ENCODE assay signal across 13 cellular contexts in genomic region chr19:15404780-15405211, GRCh38. TPM values are rescaled to one million over a fixed set of nuclear protein-coding genes. Genes with fewer than 3 reads are reported as not detected.
DNase-seq lines count a peak whose midpoint lies in the region; ATAC-seq lines count a peak whose summit lies in the region.
"Had no signal": no experiment of that assay in that cellular context is flagged by ENCODE, and none has a peak within 500 bp of the region (broad histone marks: within the 10 kb centered on the region; RNA-seq: fewer than 3 reads in every experiment).

No MANE protein-coding gene starts in this region.

- POLR2A ChIA-PET in activated naive CD8-positive, alpha-beta T cell treated with anti-CD3 and anti-CD28 coated beads, Interleukin-2, amount 10 ng/mL, durations not matched to agents 7 days and 5 days (lab: Charles Lee): interaction anchor here (0.6 kb wide), 1 partner anchor 106 kb away, joined by 3 read pairs; no protein-coding TSS in a partner anchor

- intact Hi-C loops in activated CD4-positive, alpha-beta T cell treated with anti-CD3 and anti-CD28 coated beads, Interleukin-2, amount 10 ng/mL, durations not matched to agents 24 days and 14 days (cut with micrococcal nuclease): no loop called here

- H3K27ac ChIP-seq in layer of hippocampus (ENCODE audit: low read depth, low read length): peak overlapping the region; percentile 65
- H3K27ac ChIP-seq: hepatocyte had no signal

- H3K27me3 ChIP-seq in layer of hippocampus (ENCODE audit: control insufficient read depth, insufficient read depth, low read length): no peaks in the 10 kb centered on the region
- H3K27me3 ChIP-seq: hepatocyte had no signal

- H3K27me3 Mint-ChIP-seq in activated CD4-positive, alpha-beta T cell treated with anti-CD3 and anti-CD28 coated beads, Interleukin-2, amount 10 ng/mL, durations not matched to agents 24 days and 14 days: no peaks in the 10 kb centered on the region
- H3K27me3 Mint-ChIP-seq in activated naive CD8-positive, alpha-beta T cell treated with anti-CD3 and anti-CD28 coated beads, Interleukin-2, amount 10 ng/mL, durations not matched to agents 7 days and 5 days: no peaks in the 10 kb centered on the region
- H3K27me3 Mint-ChIP-seq in stimulated activated naive B cell treated with anti-CD40 and anti-IgM and Interleukin-4, amounts not matched to agents 10 μg/mL and 1 μg/mL and 100 μg/mL, for 72 hours: no peaks in the 10 kb centered on the region

- H3K27ac Mint-ChIP-seq in activated CD4-positive, alpha-beta T cell treated with anti-CD3 and anti-CD28 coated beads, Interleukin-2, amount 10 ng/mL, durations not matched to agents 24 days and 14 days: peak overlapping the region; percentile 64
- peak overlapping the region; percentile 52 for H3K27ac Mint-ChIP-seq in activated naive CD8-positive, alpha-beta T cell treated with anti-CD3 and anti-CD28 coated beads, Interleukin-2, amount 10 ng/mL, durations not matched to agents 7 days and 5 days
- H3K27ac Mint-ChIP-seq in stimulated activated naive B cell treated with anti-CD40 and anti-IgM and Interleukin-4, amounts not matched to agents 10 μg/mL and 1 μg/mL and 100 μg/mL, for 72 hours: peak overlapping the region; percentile 52

- peaks cover 10% of the 10 kb centered on the region for H3K4me1 Mint-ChIP-seq in activated CD4-positive, alpha-beta T cell treated with anti-CD3 and anti-CD28 coated beads, Interleukin-2, amount 10 ng/mL, durations not matched to agents 24 days and 14 days
- peaks cover 14% of the 10 kb centered on the region for H3K4me1 Mint-ChIP-seq in activated naive CD8-positive, alpha-beta T cell treated with anti-CD3 and anti-CD28 coated beads, Interleukin-2, amount 10 ng/mL, durations not matched to agents 7 days and 5 days
- peaks cover 22 to 28% of the 10 kb centered on the region in 2 donors for H3K4me1 Mint-ChIP-seq in stimulated activated naive B cell treated with anti-CD40 and anti-IgM and Interleukin-4, amounts not matched to agents 10 μg/mL and 1 μg/mL and 100 μg/mL, for 72 hours

- H3K9me3 Mint-ChIP-seq in activated CD4-positive, alpha-beta T cell treated with anti-CD3 and anti-CD28 coated beads, Interleukin-2, amount 10 ng/mL, durations not matched to agents 24 days and 14 days: no peaks in the 10 kb centered on the region
- no peaks in the 10 kb centered on the region for H3K9me3 Mint-ChIP-seq in activated naive CD8-positive, alpha-beta T cell treated with anti-CD3 and anti-CD28 coated beads, Interleukin-2, amount 10 ng/mL, durations not matched to agents 7 days and 5 days
- H3K9me3 Mint-ChIP-seq in stimulated activated naive B cell treated with anti-CD40 and anti-IgM and Interleukin-4, amounts not matched to agents 10 μg/mL and 1 μg/mL and 100 μg/mL, for 72 hours: no peaks in the 10 kb centered on the region

- no peak for ATAC-seq in activated naive CD8-positive, alpha-beta T cell treated with anti-CD3 and anti-CD28 coated beads, Interleukin-2, amount 10 ng/mL, durations not matched to agents 7 days and 5 days (ENCODE audit: low read depth)
- ATAC-seq in stimulated activated naive B cell treated with anti-CD40 and anti-IgM and Interleukin-4, amounts not matched to agents 10 μg/mL and 1 μg/mL and 100 μg/mL, for 72 hours (replicated peaks): peak; percentile 14 to 29

- peaks cover 28% of the 10 kb centered on the region for H3K36me3 Mint-ChIP-seq in activated CD4-positive, alpha-beta T cell treated with anti-CD3 and anti-CD28 coated beads, Interleukin-2, amount 10 ng/mL, durations not matched to agents 24 days and 14 days (ENCODE audit: low read depth)
- peaks cover 4% of the 10 kb centered on the region for H3K36me3 Mint-ChIP-seq in activated naive CD8-positive, alpha-beta T cell treated with anti-CD3 and anti-CD28 coated beads, Interleukin-2, amount 10 ng/mL, durations not matched to agents 7 days and 5 days
- H3K36me3 Mint-ChIP-seq in stimulated activated naive B cell treated with anti-CD40 and anti-IgM and Interleukin-4, amounts not matched to agents 10 μg/mL and 1 μg/mL and 100 μg/mL, for 72 hours: peaks cover 26 to 52% of the 10 kb centered on the region in 2 donors

- H3K4me3 Mint-ChIP-seq in activated CD4-positive, alpha-beta T cell treated with anti-CD3 and anti-CD28 coated beads, Interleukin-2, amount 10 ng/mL, durations not matched to agents 24 days and 14 days: no peak overlapping the region
- H3K4me3 Mint-ChIP-seq in activated naive CD8-positive, alpha-beta T cell treated with anti-CD3 and anti-CD28 coated beads, Interleukin-2, amount 10 ng/mL, durations not matched to agents 7 days and 5 days: no peak overlapping the region
- H3K4me3 Mint-ChIP-seq in stimulated activated naive B cell treated with anti-CD40 and anti-IgM and Interleukin-4, amounts not matched to agents 10 μg/mL and 1 μg/mL and 100 μg/mL, for 72 hours: peak overlapping the region in 1 of 2 donors; percentile 0

- no peak for DNase-seq in activated CD4-positive, alpha-beta T cell treated with anti-CD3 and anti-CD28 coated beads, Interleukin-2, amount 10 ng/mL, durations not matched to agents 24 days and 14 days
- DNase-seq in activated CD4-positive, alpha-beta T cell treated with anti-CD3 and anti-CD28 coated beads for 1 hour: no peak
- no peak for DNase-seq in activated naive CD8-positive, alpha-beta T cell treated with anti-CD3 and anti-CD28 coated beads, Interleukin-2, amount 10 ng/mL, durations not matched to agents 7 days and 5 days
- no peak for DNase-seq in stimulated activated naive B cell treated with anti-CD40 and anti-IgM and Interleukin-4, amounts not matched to agents 10 μg/mL and 1 μg/mL and 100 μg/mL, for 72 hours
- DNase-seq in NCI-H146 (lab: John Stamatoyannopoulos, UW): no peak
- no peak for DNase-seq in DMS 273 (lab: John Stamatoyannopoulos, UW; ENCODE audit: unreplicated experiment)
- DNase-seq in NCI-H1105 (lab: John Stamatoyannopoulos, UW): no peak
- DNase-seq: activated CD8-positive, alpha-beta memory T cell treated with anti-CD3 and anti-CD28 coated beads, Interleukin-2, amount 50 U/mL, for 48 hours; NCI-H1436; stimulated activated CD4-positive, alpha-beta T cell treated with anti-CD3 and anti-CD28 coated beads, Interleukin-1b, Interleukin-23, amount 100 ng/mL, for 48 hours had no signal

RNA-seq across cellular contexts. Expression of gene AKAP8L, which starts 14.0 kb away (rescaled TPM):
- total RNA-seq in activated CD4-positive, alpha-beta T cell treated with anti-CD3 and anti-CD28 coated beads, Interleukin-2, amount 10 ng/mL, durations not matched to agents 24 days and 14 days: 76.8 and 80.1 TPM in 2 replicates
- 100 to 1,000 TPM; 146 to 149 TPM for total RNA-seq in activated naive CD8-positive, alpha-beta T cell treated with anti-CD3 and anti-CD28 coated beads, Interleukin-2, amount 10 ng/mL, durations not matched to agents 7 days and 5 days

RNA-seq across cellular contexts. Expression of gene AKAP8, which starts 25.2 kb away (rescaled TPM):
- 55.4 and 56.2 TPM in 2 replicates for total RNA-seq in activated CD4-positive, alpha-beta T cell treated with anti-CD3 and anti-CD28 coated beads, Interleukin-2, amount 10 ng/mL, durations not matched to agents 24 days and 14 days
- 10 to 100 TPM; 57.4 to 59.1 TPM for total RNA-seq in activated naive CD8-positive, alpha-beta T cell treated with anti-CD3 and anti-CD28 coated beads, Interleukin-2, amount 10 ng/mL, durations not matched to agents 7 days and 5 days

RNA-seq across cellular contexts. Expression of gene WIZ, which starts 45.0 kb away (rescaled TPM):
- 36.3 and 36.5 TPM in 2 replicates for total RNA-seq in activated CD4-positive, alpha-beta T cell treated with anti-CD3 and anti-CD28 coated beads, Interleukin-2, amount 10 ng/mL, durations not matched to agents 24 days and 14 days
- total RNA-seq in activated naive CD8-positive, alpha-beta T cell treated with anti-CD3 and anti-CD28 coated beads, Interleukin-2, amount 10 ng/mL, durations not matched to agents 7 days and 5 days: 10 to 100 TPM; 28.4 to 29.3 TPM

RNA-seq across cellular contexts. Expression of gene RASAL3, which starts 59.5 kb away (rescaled TPM):
- total RNA-seq in activated CD4-positive, alpha-beta T cell treated with anti-CD3 and anti-CD28 coated beads, Interleukin-2, amount 10 ng/mL, durations not matched to agents 24 days and 14 days: 110 and 114 TPM in 2 replicates
- total RNA-seq in activated naive CD8-positive, alpha-beta T cell treated with anti-CD3 and anti-CD28 coated beads, Interleukin-2, amount 10 ng/mL, durations not matched to agents 7 days and 5 days: 100 to 1,000 TPM; 168 to 172 TPM
- total RNA-seq: HT1080 had no signal
